Comparison of ENCODE assay signal across 24 cellular contexts in genomic region chr2:74578476-74578875, GRCh38. TPM values are rescaled to one million over a fixed set of nuclear protein-coding genes. Genes with fewer than 3 reads are reported as not detected.
DNase-seq lines count a peak whose midpoint lies in the region; ATAC-seq and TF ChIP-seq lines count a peak whose summit lies in the region.
"Had no signal": no experiment of that assay in that cellular context is flagged by ENCODE, and none has a peak within 500 bp of the region (broad histone marks: within the 10 kb centered on the region; RNA-seq: fewer than 3 reads in every experiment).

No MANE protein-coding gene starts in this region.

- no peak overlapping the region for H3K4me3 Mint-ChIP-seq in immature natural killer cell
- no peak overlapping the region for H3K4me3 Mint-ChIP-seq in WTC11
- no peak overlapping the region for H3K4me3 Mint-ChIP-seq in activated CD8-positive, alpha-beta T cell treated with anti-CD3 and anti-CD28 coated beads for 36 hours
- H3K4me3 Mint-ChIP-seq: nephron progenitor cell, T-helper 17 cell had no signal

- peaks cover 53% of the 10 kb centered on the region for H3F3A ChIP-seq in smooth muscle cell (ENCODE audit: low read depth)

- ATAC-seq in GM18868 (IDR thresholded peaks at IDR 0.05; ENCODE audit: unreplicated experiment) (peak; percentile 66), HG02571 (IDR thresholded peaks at IDR 0.05; ENCODE audit: unreplicated experiment) (peak; percentile 58), HG03108 (IDR thresholded peaks at IDR 0.05; ENCODE audit: unreplicated experiment) (peak; percentile 51), WTC11 (no peak)
- ATAC-seq in activated CD8-positive, alpha-beta T cell treated with anti-CD3 and anti-CD28 coated beads for 36 hours, result no peak
- ATAC-seq: gastrocnemius medialis, left colon, T-helper 17 cell had no signal

- H3K27me3 ChIP-seq in smooth muscle cell (ENCODE audit: low read depth), result no peaks in the 10 kb centered on the region
- H3K27me3 ChIP-seq: adrenal gland, gastrocnemius medialis, spleen, testis had no signal

- no peaks in the 10 kb centered on the region for H4K20me1 ChIP-seq in smooth muscle cell (ENCODE audit: low read depth)

- no peak overlapping the region for H3K4me3 ChIP-seq in smooth muscle cell
- H3K4me3 ChIP-seq: adrenal gland, gastrocnemius medialis, testis had no signal

- 90% methylated on average over 2 of the region's 2 CpGs for WGBS in smooth muscle cell (ENCODE audit: low lambda C conversion rate)

- no peaks in the 10 kb centered on the region for H3K9me3 ChIP-seq in smooth muscle cell (replicated peaks; ENCODE audit: low read depth)
- H3K9me3 ChIP-seq: adrenal gland, gastrocnemius medialis, spleen, testis had no signal

- H3K9ac ChIP-seq in smooth muscle cell (ENCODE audit: low read depth), result no peak overlapping the region

- no peaks in the 10 kb centered on the region for H3K36me3 ChIP-seq in smooth muscle cell (ENCODE audit: low read depth)
- H3K36me3 ChIP-seq: adrenal gland, gastrocnemius medialis, spleen had no signal

- CTCF ChIA-PET in WTC11 (lab: Charles Lee), result interaction anchor here (1.2 kb wide), 1 partner anchor 11 kb away, joined by 3 read pairs; no protein-coding TSS in a partner anchor
- CTCF ChIA-PET in activated CD8-positive, alpha-beta T cell treated with anti-CD3 and anti-CD28 coated beads for 36 hours (lab: Charles Lee), result interaction anchor here (1.0 to 7.6 kb wide), 6 partner anchors 10 to 137 kb away, joined by 3 to 54 read pairs (median 4); no protein-coding TSS in a partner anchor

- H2AFZ ChIP-seq in smooth muscle cell (ENCODE audit: low read depth), result no peak overlapping the region

- POLR2A ChIA-PET in WTC11 (lab: Charles Lee), result no interaction called here
- POLR2A ChIA-PET in activated CD8-positive, alpha-beta T cell treated with anti-CD3 and anti-CD28 coated beads for 36 hours (lab: Charles Lee), result interaction anchor here (0.6 to 1.1 kb wide), 2 partner anchors 12 to 21 kb away, joined by 4 read pairs; no protein-coding TSS in a partner anchor

- H3K79me2 ChIP-seq in smooth muscle cell (ENCODE audit: low read depth), result no peaks in the 10 kb centered on the region

- intact Hi-C loops in activated CD8-positive, alpha-beta T cell treated with anti-CD3 and anti-CD28 coated beads for 36 hours (cut with micrococcal nuclease), result no loop called here

- H3K27ac Mint-ChIP-seq in immature natural killer cell (no peak overlapping the region), WTC11 (no peak overlapping the region)
- no peak overlapping the region for H3K27ac Mint-ChIP-seq in activated CD8-positive, alpha-beta T cell treated with anti-CD3 and anti-CD28 coated beads for 36 hours
- H3K27ac Mint-ChIP-seq: nephron progenitor cell, T-helper 17 cell had no signal

- TF ChIP-seq CTCF in smooth muscle cell (IDR thresholded peaks at IDR 0.05; ENCODE audit: borderline replicate concordance, insufficient read depth, poor library complexity, severe bottlenecking) (no peak), WTC11 (IDR thresholded peaks at IDR 0.05) (no peak)
- no peak for TF ChIP-seq CTCF in activated CD8-positive, alpha-beta T cell treated with anti-CD3 and anti-CD28 coated beads for 36 hours (IDR thresholded peaks at IDR 0.05)

- H3K4me2 ChIP-seq in smooth muscle cell, result no peak overlapping the region

- H3K9me3 Mint-ChIP-seq in immature natural killer cell (peaks cover 0 to 2% (median 0%) of the 10 kb centered on the region in 6 donors), WTC11 (no peaks in the 10 kb centered on the region)
- H3K9me3 Mint-ChIP-seq in activated CD8-positive, alpha-beta T cell treated with anti-CD3 and anti-CD28 coated beads for 36 hours, result no peaks in the 10 kb centered on the region

- H3K36me3 Mint-ChIP-seq in immature natural killer cell, result no peaks in the 10 kb centered on the region
- no peaks in the 10 kb centered on the region for H3K36me3 Mint-ChIP-seq in WTC11
- peaks cover 2% of the 10 kb centered on the region for H3K36me3 Mint-ChIP-seq in activated CD8-positive, alpha-beta T cell treated with anti-CD3 and anti-CD28 coated beads for 36 hours (ENCODE audit: low read depth)

- H3K27me3 Mint-ChIP-seq in immature natural killer cell (ENCODE audit: low read depth in 3 of 3), result peaks cover 3 to 12% (median 12%) of the 10 kb centered on the region in 3 donors
- H3K27me3 Mint-ChIP-seq in WTC11 (ENCODE audit: low read depth), result peaks cover 23% of the 10 kb centered on the region
- peaks cover 1% of the 10 kb centered on the region for H3K27me3 Mint-ChIP-seq in activated CD8-positive, alpha-beta T cell treated with anti-CD3 and anti-CD28 coated beads for 36 hours

- peak overlapping the region; percentile 32 for H3K27ac ChIP-seq in smooth muscle cell (ENCODE audit: low read depth)
- H3K27ac ChIP-seq: epithelial cell of prostate, gastrocnemius medialis, testis had no signal

- DNase-seq in smooth muscle cell (lab: John Stamatoyannopoulos, UW; ENCODE audit: unreplicated experiment) (no peak), immature natural killer cell (no peak), WTC11 (ENCODE audit: low spot score) (no peak)
- no peak for DNase-seq in activated CD8-positive, alpha-beta T cell treated with anti-CD3 and anti-CD28 coated beads for 36 hours
- DNase-seq: activated effector memory CD4-positive, alpha-beta T cell treated with Interleukin-2 at 50 U/mL for 16 hours; adrenal gland; gastrocnemius medialis; H7; Karpas-422; left colon; NCI-H1105; NCI-H2107; NCI-H526 treated with DMSO at 0.1 percent for 48 hours; nephron progenitor cell; SIG-M5; spleen; T-helper 17 cell; testis had no signal

- peaks cover 13 to 14% of the 10 kb centered on the region in 2 donors for H3K4me1 Mint-ChIP-seq in immature natural killer cell
- peaks cover 10% of the 10 kb centered on the region for H3K4me1 Mint-ChIP-seq in WTC11
- H3K4me1 Mint-ChIP-seq in activated CD8-positive, alpha-beta T cell treated with anti-CD3 and anti-CD28 coated beads for 36 hours (ENCODE audit: low read depth), result peaks cover 20% of the 10 kb centered on the region

- H3K4me1 ChIP-seq in smooth muscle cell (ENCODE audit: low read depth), result peaks cover 11% of the 10 kb centered on the region
- H3K4me1 ChIP-seq: adrenal gland, gastrocnemius medialis, testis had no signal

TF ChIP-seq in WTC11, 78 proteins besides CTCF, POLR2A, EP300 and RAD21 (continues in another document):
- TF ChIP-seq ARID4B (CRISPR knock-in tag; IDR thresholded peaks at IDR 0.05; ENCODE audit: borderline replicate concordance) (no peak), FOXJ3 (CRISPR knock-in tag; IDR thresholded peaks at IDR 0.05; ENCODE audit: borderline replicate concordance) (no peak), CREB1 (CRISPR knock-in tag; IDR thresholded peaks at IDR 0.05) (no peak), ZNF138 (CRISPR knock-in tag; conservative IDR thresholded peaks at IDR 0.05) (no peak)

RNA-seq across cellular contexts. Expression of gene DOK1, which starts 24.0 kb away (rescaled TPM):
- 11.7 and 17.8 TPM in 2 replicates for total RNA-seq in smooth muscle cell
- polyA plus RNA-seq in smooth muscle cell, result 32.9 and 41.3 TPM in 2 replicates
- 10 to 100 TPM; 18.4 to 42.7 (median 28.4) TPM for polyA plus RNA-seq in immature natural killer cell
- 15.3 to 16.9 TPM (median 15.9 TPM) in 3 replicates for total RNA-seq in WTC11 (2021)
- total RNA-seq in activated CD8-positive, alpha-beta T cell treated with anti-CD3 and anti-CD28 coated beads for 36 hours, result 10 to 100 TPM; 15.0 to 16.6 TPM

RNA-seq across cellular contexts. Expression of gene LOXL3, which starts 24.7 kb away (rescaled TPM):
- total RNA-seq in smooth muscle cell (123 and 139 TPM in 2 replicates), WTC11 (2021) (21.1 to 27.2 TPM (median 23.9 TPM) in 3 replicates)
- polyA plus RNA-seq in smooth muscle cell (109 and 190 TPM in 2 replicates), immature natural killer cell (under 1 TPM in 2 of 3 donors, not detected in 1; 0.19 to 0.22 TPM)
- under 1 TPM; 0.38 to 0.60 TPM for total RNA-seq in activated CD8-positive, alpha-beta T cell treated with anti-CD3 and anti-CD28 coated beads for 36 hours

RNA-seq across cellular contexts. Expression of gene HTRA2, which starts 48.7 kb away (rescaled TPM):
- total RNA-seq in smooth muscle cell, result 19.1 and 19.2 TPM in 2 replicates
- polyA plus RNA-seq in smooth muscle cell, result 30.4 and 35.2 TPM in 2 replicates
- 10 to 100 TPM; 26.5 to 27.2 (median 27.0) TPM for polyA plus RNA-seq in immature natural killer cell
- total RNA-seq in WTC11 (2021), result 25.6 to 30.0 TPM (median 26.8 TPM) in 3 replicates
- 10 to 100 TPM; 42.0 to 45.0 TPM for total RNA-seq in activated CD8-positive, alpha-beta T cell treated with anti-CD3 and anti-CD28 coated beads for 36 hours

RNA-seq across cellular contexts. Expression of gene AUP1, which starts 49.0 kb away (rescaled TPM):
- total RNA-seq in smooth muscle cell, result 83.4 and 104 TPM in 2 replicates
- 138 and 170 TPM in 2 replicates for polyA plus RNA-seq in smooth muscle cell
- 100 to 1,000 TPM; 107 to 126 (median 118) TPM for polyA plus RNA-seq in immature natural killer cell
- total RNA-seq in WTC11 (2021), result 78.1 to 84.9 TPM (median 80.9 TPM) in 3 replicates
- 10 to 100 TPM; 90.8 to 92.7 TPM for total RNA-seq in activated CD8-positive, alpha-beta T cell treated with anti-CD3 and anti-CD28 coated beads for 36 hours

RNA-seq across cellular contexts. Expression of gene DQX1, which starts 52.4 kb away (rescaled TPM):
- 0.09 and 0.27 TPM in 2 replicates for total RNA-seq in smooth muscle cell
- polyA plus RNA-seq in smooth muscle cell, result 0.57 TPM in 1 of 2 replicates, not detected in the other
- not detected for polyA plus RNA-seq in immature natural killer cell
- 1.2 to 1.9 TPM (median 1.3 TPM) in 3 replicates for total RNA-seq in WTC11 (2021)
- total RNA-seq in activated CD8-positive, alpha-beta T cell treated with anti-CD3 and anti-CD28 coated beads for 36 hours, result under 1 TPM; 0.50 to 0.96 TPM
- total RNA-seq: dermis microvascular lymphatic vessel endothelial cell, pulmonary artery endothelial cell had no signal

Comparison
In these comparisons a context has a peak if more than half of its experiments do, and no peak if none do; other contexts are left out.
1. ATAC-seq: peak in GM18868 (single experiment), HG02571 (single experiment) and HG03108 (single experiment); none in WTC11 (single experiment) and activated CD8-positive, alpha-beta T cell treated with anti-CD3 and anti-CD28 coated beads for 36 hours (single experiment).
2. RNA of gene LOXL3, which starts 24.7 kb away (total RNA-seq): 123 to 139 TPM in smooth muscle cell and 21.1 to 27.2 TPM in WTC11; 0.38 to 0.60 TPM in activated CD8-positive, alpha-beta T cell treated with anti-CD3 and anti-CD28 coated beads for 36 hours; every median in the first group is over 10 times any median in the second.